In the genomic region with DNA sequence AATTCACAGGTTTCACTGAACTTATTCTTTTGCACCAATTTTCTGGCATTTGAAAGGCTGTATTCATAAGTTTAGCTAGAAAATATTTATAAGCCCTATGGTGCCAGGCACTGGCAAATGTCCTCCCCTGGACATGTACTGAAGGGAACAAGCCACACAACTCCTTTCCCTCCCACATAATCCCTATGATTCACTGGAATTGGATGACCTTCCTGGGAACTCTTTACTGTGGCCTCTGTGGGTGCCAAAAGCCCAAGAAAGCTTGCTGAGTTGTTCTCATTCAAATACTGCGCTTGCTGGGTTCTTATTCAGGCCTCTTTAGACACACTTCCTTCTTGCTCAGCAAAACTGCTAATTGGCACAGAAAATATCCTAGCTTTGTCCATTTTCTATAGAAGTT, we compare ENCODE assay signal across 10 cellular contexts.
A peak's percentile ranks its signal among the peaks of the same experiment; 100 is the strongest.
DNase-seq lines count a peak whose midpoint lies in the region; ATAC-seq and TF ChIP-seq lines count a peak whose summit lies in the region.
"Had no signal": no experiment of that assay in that cellular context is flagged by ENCODE, and none has a peak within 500 bp of the region (broad histone marks: within the 10 kb centered on the region; RNA-seq: fewer than 3 reads in every experiment).

No MANE protein-coding gene starts in this region.

- TF ChIP-seq CTCF in AG09319 (IDR thresholded peaks at IDR 0.05; ENCODE audit: low read depth, low read length) (no peak), colonic mucosa (IDR thresholded peaks at IDR 0.05) (no peak), ascending aorta (IDR thresholded peaks at IDR 0.05) (no peak)

- H3K9me3 ChIP-seq in colonic mucosa (no peaks in the 10 kb centered on the region), ascending aorta (peaks cover 0 to under 1% of the 10 kb centered on the region in 2 donors)

- intact Hi-C loops in colonic mucosa (cut with DNase I) = no loop called here
- intact Hi-C loops in ascending aorta (cut with DNase I) = no loop called here

- peak; percentile 28 for DNase-seq in AG09319 (ENCODE audit: extremely low read depth, low read depth)
- DNase-seq in LHCN-M2 (ENCODE audit: low read depth) = peak; percentile 94
- DNase-seq in colonic mucosa = peak; percentile 22
- peak; percentile 8 for DNase-seq in medulla oblongata (ENCODE audit: extremely low spot score)
- DNase-seq in HT-29 (ENCODE audit: low spot score) = no peak
- no peak for DNase-seq in inferior parietal cortex (ENCODE audit: extremely low spot score)
- no peak for DNase-seq in ascending aorta (ENCODE audit: low spot score in 2 of 2)
- DNase-seq: activated effector memory CD4-positive, alpha-beta T cell treated with anti-CD3 and anti-CD28 coated beads, Interleukin-2, amount 50 U/mL, for 16 hours; mesendoderm had no signal

- H3K4me3 ChIP-seq in colonic mucosa = no peak overlapping the region
- no peak overlapping the region for H3K4me3 ChIP-seq in ascending aorta

- H3K27me3 ChIP-seq in colonic mucosa (no peaks in the 10 kb centered on the region), ascending aorta (no peaks in the 10 kb centered on the region)

- ATAC-seq in HG03378 (IDR thresholded peaks at IDR 0.05; ENCODE audit: unreplicated experiment) = no peak

- no peak overlapping the region for H3K9ac ChIP-seq in colonic mucosa (ENCODE audit: low read depth in 2 of 2, low read length in 2 of 2)

- H3K36me3 ChIP-seq in colonic mucosa (no peaks in the 10 kb centered on the region), ascending aorta (no peaks in the 10 kb centered on the region)

- H3K27ac ChIP-seq in colonic mucosa (no peak overlapping the region), ascending aorta (peak overlapping the region in 1 of 2 donors; percentile 0)

- no peaks in the 10 kb centered on the region for H3K4me1 ChIP-seq in colonic mucosa
- no peaks in the 10 kb centered on the region for H3K4me1 ChIP-seq in ascending aorta

Comparison
In these comparisons a context has a peak if more than half of its experiments do, and no peak if none do; other contexts are left out.
1. DNase-seq: peak in AG09319 (single experiment), LHCN-M2 (single experiment), colonic mucosa (single experiment) and medulla oblongata (single experiment); none in HT-29 (single experiment), inferior parietal cortex (single experiment) and ascending aorta (0 of 2).